8 cellular contexts compared by ENCODE assay signal in the genomic region with DNA sequence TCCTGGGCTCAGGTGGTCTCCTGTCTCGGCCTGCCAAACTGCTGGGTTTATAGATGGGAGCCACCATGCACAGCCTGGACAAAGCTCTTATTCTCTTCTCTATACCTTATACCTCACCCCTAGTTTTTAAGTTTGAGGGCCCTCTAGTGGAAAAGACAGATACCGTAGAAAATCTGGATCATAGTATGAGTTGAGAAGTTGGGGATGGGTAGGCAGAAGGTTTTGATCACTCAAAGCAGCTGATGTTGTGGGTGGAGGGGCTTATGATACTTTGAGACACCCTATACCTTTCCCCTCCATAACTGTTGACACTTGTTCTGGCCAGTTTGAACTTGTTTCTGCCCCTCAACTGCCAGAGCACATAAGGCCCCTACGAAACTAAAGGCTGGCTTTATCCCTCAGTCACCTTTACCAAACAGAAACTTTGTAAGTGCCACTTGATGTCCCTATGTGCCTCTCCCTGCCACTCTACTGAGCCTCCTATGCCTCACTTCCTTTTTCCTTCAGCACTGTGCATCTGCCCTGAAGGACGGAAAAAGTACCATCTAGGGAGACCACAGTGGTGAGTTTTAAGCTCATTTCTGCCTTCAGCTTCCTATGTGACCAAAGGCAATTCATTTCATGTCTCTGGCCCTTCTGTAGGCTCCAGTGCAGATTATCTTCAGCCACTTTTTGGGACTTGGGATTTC. TPM values are rescaled to one million over a fixed set of nuclear protein-coding genes. Genes with fewer than 3 reads are reported as not detected.
DNase-seq lines count a peak whose midpoint lies in the region; ATAC-seq, FAIRE-seq and TF ChIP-seq lines count a peak whose summit lies in the region.

No MANE protein-coding gene starts in this region.

- H3K4me1 ChIP-seq in A549 (peaks cover 12% of the 10 kb centered on the region; the same call in 1 of the 3 replicates), ovary (ENCODE audit: insufficient read depth) (peaks cover 23% of the 10 kb centered on the region)

- FAIRE-seq in A549 (lab: Jason Lieb, UNC): no peak

- peak; percentile 41 to 55; a peak in 4 of 5 replicates for TF ChIP-seq RAD21 in A549 (conservative IDR thresholded peaks at IDR 0.05 in 1 of 2, IDR thresholded peaks at IDR 0.05 in 1 of 2)

- H3K9me3 Mint-ChIP-seq in T-helper 1 cell treated with Interleukin-12 subunit alpha and Interleukin-12 subunit beta and Interleukin-4 antibody, amounts not matched to agents 30 μg/mL and 1 μg/mL, for 36 hours: no peaks in the 10 kb centered on the region
- H3K9me3 Mint-ChIP-seq in immature natural killer cell: peaks cover 0 to 1% (median 0%) of the 10 kb centered on the region in 6 donors

- H3K27ac Mint-ChIP-seq in T-helper 1 cell treated with Interleukin-12 subunit alpha and Interleukin-12 subunit beta and Interleukin-4 antibody, amounts not matched to agents 30 μg/mL and 1 μg/mL, for 36 hours: peak overlapping the region; percentile 50
- H3K27ac Mint-ChIP-seq in immature natural killer cell: peak overlapping the region; percentile 18 to 79 (median 56)

- CTCF ChIA-PET in A549 (lab: Yijun Ruan, JAX): interaction anchor here (0.5 to 1.9 kb wide), 17 partner anchors 9 to 1153 kb away, joined by 3 to 7 read pairs (median 3); partner anchors contain the start of gene RALY

- POLR2A ChIA-PET in A549 (lab: Yijun Ruan, JAX): no interaction called here

- no peak for TF ChIP-seq EP300 in A549 (IDR thresholded peaks at IDR 0.05)
- TF ChIP-seq EP300 in ovary (IDR thresholded peaks at IDR 0.05): no peak

- no peaks in the 10 kb centered on the region for H3K36me3 ChIP-seq in ovary

- in situ Hi-C loops in G401 (cut with HindIII; ENCODE audit: low sequenced_read_pairs): no loop called here

- no peak overlapping the region for H3K4me3 Mint-ChIP-seq in T-helper 1 cell treated with Interleukin-12 subunit alpha and Interleukin-12 subunit beta and Interleukin-4 antibody, amounts not matched to agents 30 μg/mL and 1 μg/mL, for 36 hours
- H3K4me3 Mint-ChIP-seq in immature natural killer cell: peak overlapping the region; percentile 2 to 28 (median 17)

- no peaks in the 10 kb centered on the region for H3K27me3 Mint-ChIP-seq in T-helper 1 cell treated with Interleukin-12 subunit alpha and Interleukin-12 subunit beta and Interleukin-4 antibody, amounts not matched to agents 30 μg/mL and 1 μg/mL, for 36 hours (ENCODE audit: low read depth)
- H3K27me3 Mint-ChIP-seq in immature natural killer cell (ENCODE audit: low read depth in 3 of 3): peaks cover 0 to 4% (median 0%) of the 10 kb centered on the region in 3 donors

- peaks cover 34% of the 10 kb centered on the region for H3K4me1 Mint-ChIP-seq in T-helper 1 cell treated with Interleukin-12 subunit alpha and Interleukin-12 subunit beta and Interleukin-4 antibody, amounts not matched to agents 30 μg/mL and 1 μg/mL, for 36 hours (ENCODE audit: low read depth)
- peaks cover 86 to 96% of the 10 kb centered on the region in 2 donors for H3K4me1 Mint-ChIP-seq in immature natural killer cell

- intact Hi-C loops in ovary (cut with DNase I): no loop called here

- no peaks in the 10 kb centered on the region for H3K36me3 Mint-ChIP-seq in T-helper 1 cell treated with Interleukin-12 subunit alpha and Interleukin-12 subunit beta and Interleukin-4 antibody, amounts not matched to agents 30 μg/mL and 1 μg/mL, for 36 hours (ENCODE audit: low read depth)
- H3K36me3 Mint-ChIP-seq in immature natural killer cell: no peaks in the 10 kb centered on the region

- WGBS in A549 (ENCODE audit: missing lambda C conversion rate): 72% methylated on average over 3 of the region's 4 CpGs
- WGBS in ovary, 3 donors: 92 to 94% (median 93%) methylated on average over 4 of the region's 4 CpGs

- H3K27ac ChIP-seq in A549 (no peak overlapping the region), ovary (no peak overlapping the region)

- H3K9me3 ChIP-seq in A549: no peaks in the 10 kb centered on the region
- no peaks in the 10 kb centered on the region for H3K9me3 ChIP-seq in ovary

- DNase-seq in A549 (ENCODE audit: low read depth in 1 of 2, low spot score in 1 of 2): peak; percentile 39 to 78
- DNase-seq in G401 (ENCODE audit: low spot score): peak; percentile 30
- DNase-seq in immature natural killer cell: peak in 2 of 3 donors; percentile 18 to 19
- no peak for DNase-seq in ovary
- DNase-seq in activated CD4-positive, alpha-beta T cell treated with anti-CD3 and anti-CD28 coated beads for 1 hour: no peak
- DNase-seq in activated gamma-delta T cell treated with Interleukin-2 at 50 U/mL for 16 hours: no peak

- TF ChIP-seq POLR2A in A549 (IDR thresholded peaks at IDR 0.05; ENCODE audit: low read length) (no peak), ovary (IDR thresholded peaks at IDR 0.05) (no peak)

- TF ChIP-seq CTCF in A549 (IDR thresholded peaks at IDR 0.05) (peak; percentile 52), ovary (IDR thresholded peaks at IDR 0.05) (no peak)

- no peak overlapping the region for H3K4me2 ChIP-seq in A549

- no peaks in the 10 kb centered on the region for H3K27me3 ChIP-seq in ovary

- peak; percentile 73 to 88; a peak in 5 of 6 replicates for ATAC-seq in A549
- ATAC-seq in HG03460 (IDR thresholded peaks at IDR 0.05; ENCODE audit: unreplicated experiment): peak; percentile 50

- H3K4me3 ChIP-seq in A549: no peak overlapping the region
- no peak overlapping the region for H3K4me3 ChIP-seq in ovary

TF ChIP-seq in A549, 52 proteins besides CTCF, POLR2A, EP300 and RAD21:
- no peak for TF ChIP-seq HOXA7 (CRISPR knock-in tag; IDR thresholded peaks at IDR 0.05)
- no peak for TF ChIP-seq RCOR1 (IDR thresholded peaks at IDR 0.05; ENCODE audit: low read depth, low read length)
- TF ChIP-seq SMC3 (IDR thresholded peaks at IDR 0.05): 0 out of 3 replicates have a peak, but pooled peaks have one; percentile 31

RNA-seq across cellular contexts. Expression of gene RALY, which starts 28.6 kb away (rescaled TPM):
- polyA plus RNA-seq in A549 (2011; rRNA removed): 61.2 and 63.4 TPM in 2 replicates
- polyA plus RNA-seq in A549 (2012; cell fraction: cytosol; rRNA removed): 102 and 141 TPM in 2 replicates
- polyA plus RNA-seq in A549 (2012; cell fraction: nucleus; rRNA removed): 90.5 and 104 TPM in 2 replicates
- 102 to 108 TPM (median 105 TPM) in 3 replicates for polyA plus RNA-seq in A549 (2017; fragmentation: RNase III; extraction: RNeasy Plus Mini Kit Qiagen cat#74134 plus additional on column Dnase treatment)
- polyA minus RNA-seq in A549 (2011; rRNA and poly(A)+ RNA removed): 79.6 and 107 TPM in 2 replicates
- 195 and 218 TPM in 2 replicates for total RNA-seq in G401 (2014; rRNA removed; shearing (Covaris generic))
- polyA plus RNA-seq in immature natural killer cell: 100 to 1,000 TPM; 271 to 323 (median 273) TPM
- total RNA-seq in ovary: 100 to 1,000 TPM in 4 of 7 donors, 10 to 100 TPM in 3; 51.7 to 124 (median 105) TPM
- polyA plus RNA-seq in ovary: 100 to 1,000 TPM in 1 of 2 donors, 10 to 100 TPM in 1; 68.9 to 131 TPM

Comparison
In these comparisons a context has a peak if more than half of its experiments do, and no peak if none do; other contexts are left out.
1. DNase-seq: peak in A549 (2 of 2), G401 (single experiment) and immature natural killer cell (2 of 3); none in ovary (0 of 5), activated CD4-positive, alpha-beta T cell treated with anti-CD3 and anti-CD28 coated beads for 1 hour (single experiment) and activated gamma-delta T cell treated with Interleukin-2 at 50 U/mL for 16 hours (single experiment).